ENCODE assay signal across 1 cellular context in the genomic region with DNA sequence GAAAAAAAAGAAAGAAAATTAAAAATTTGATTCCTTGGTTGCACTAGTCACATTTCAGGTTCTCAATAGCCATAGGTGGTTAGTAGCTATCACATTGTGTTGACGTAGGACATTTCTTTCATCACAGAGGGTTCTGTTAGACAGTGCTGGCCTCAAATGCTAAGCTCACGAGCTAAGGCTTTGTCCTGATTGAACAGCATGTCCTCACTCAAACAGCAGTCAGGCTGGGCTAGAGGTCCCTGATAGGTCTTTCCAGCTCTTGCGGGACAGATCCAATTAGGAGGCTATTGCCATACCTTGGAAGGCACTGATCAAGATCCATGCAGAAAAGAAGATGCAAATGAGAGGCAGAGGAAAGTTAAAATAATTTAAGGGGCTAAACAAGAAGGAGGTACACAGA.
TF ChIP-seq lines count a peak whose summit lies in the region.

No MANE protein-coding gene starts in this region.

TF ChIP-seq in IMR-90, 13 proteins besides CTCF, POLR2A, EP300 and RAD21 (continued from another document):
- TF ChIP-seq, protein P1, sequence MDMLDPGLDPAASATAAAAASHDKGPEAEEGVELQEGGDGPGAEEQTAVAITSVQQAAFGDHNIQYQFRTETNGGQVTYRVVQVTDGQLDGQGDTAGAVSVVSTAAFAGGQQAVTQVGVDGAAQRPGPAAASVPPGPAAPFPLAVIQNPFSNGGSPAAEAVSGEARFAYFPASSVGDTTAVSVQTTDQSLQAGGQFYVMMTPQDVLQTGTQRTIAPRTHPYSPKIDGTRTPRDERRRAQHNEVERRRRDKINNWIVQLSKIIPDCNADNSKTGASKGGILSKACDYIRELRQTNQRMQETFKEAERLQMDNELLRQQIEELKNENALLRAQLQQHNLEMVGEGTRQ (IDR thresholded peaks at IDR 0.05; ENCODE audit: low read depth, low read length): no peak
- TF ChIP-seq CEBPB (IDR thresholded peaks at IDR 0.05; ENCODE audit: low read depth, low read length): no peak
- TF ChIP-seq MXI1 (IDR thresholded peaks at IDR 0.05; ENCODE audit: borderline replicate concordance, low read depth, low read length): no peak
- TF ChIP-seq BHLHE40 (IDR thresholded peaks at IDR 0.05; ENCODE audit: low read depth, low read length): no peak
- TF ChIP-seq MAFK (IDR thresholded peaks at IDR 0.05; ENCODE audit: low read depth, low read length): no peak
